14 cellular contexts compared by ENCODE assay signal in the genomic region with DNA sequence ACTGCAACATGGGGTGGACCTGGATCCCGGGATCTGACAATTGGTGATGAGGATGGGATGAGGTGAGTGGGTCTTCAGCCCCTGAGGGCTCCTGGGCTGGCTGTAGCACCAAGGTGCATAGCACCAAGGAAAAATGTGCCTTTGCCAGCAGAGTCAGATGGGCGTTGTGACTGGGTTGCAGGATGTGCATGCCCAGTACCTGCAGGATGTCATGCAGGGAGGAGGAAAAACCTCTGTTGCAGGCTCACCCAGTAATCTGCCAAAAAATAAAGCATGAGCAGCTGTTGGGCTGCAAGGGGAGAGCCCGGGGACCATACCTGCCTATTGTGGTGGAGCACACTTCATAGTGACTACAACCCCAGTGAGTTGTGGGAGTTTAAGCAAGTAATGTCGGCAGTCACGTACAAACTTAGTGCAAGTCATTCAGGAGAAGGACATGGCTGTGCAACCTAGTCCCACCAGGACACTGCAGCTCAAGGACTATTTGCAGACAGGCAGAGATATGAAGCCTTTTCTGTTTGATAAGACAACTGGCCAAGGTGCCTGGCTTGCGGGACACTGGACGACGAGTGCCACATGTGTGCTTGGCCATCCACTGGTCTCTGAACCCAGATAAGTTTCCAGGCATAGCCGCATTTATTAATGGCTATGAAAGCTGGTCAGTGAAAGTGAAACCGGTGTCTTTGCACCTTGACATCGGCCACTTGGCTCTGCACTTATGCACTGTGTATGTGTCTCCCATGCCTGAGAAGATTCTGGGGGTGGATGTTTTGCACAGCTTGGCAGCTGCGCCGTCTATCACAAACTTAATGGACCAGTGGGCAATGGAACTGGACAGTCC.
DNase-seq lines count a peak whose midpoint lies in the region; FAIRE-seq and TF ChIP-seq lines count a peak whose summit lies in the region.
"Had no signal": no experiment of that assay in that cellular context is flagged by ENCODE, and none has a peak within 500 bp of the region (broad histone marks: within the 10 kb centered on the region; RNA-seq: fewer than 3 reads in every experiment).

No MANE protein-coding gene starts in this region.

- H3K4me3 Mint-ChIP-seq in activated T-helper 2 cell treated with anti-CD3 and anti-CD28 coated beads, Interferon-gamma antibody, Interleukin-2, Interleukin-4, amounts not matched to agents 10 μg/mL and 5 μg/mL and 100 μg/mL, durations not matched to agents 14 hours and 24 hours and 36 hours (ENCODE audit: low read depth), result no peak overlapping the region
- H3K4me3 Mint-ChIP-seq: CD14-positive monocyte; CD8-positive, alpha-beta T cell; H9 had no signal

- H3K27me3 ChIP-seq in bronchial epithelial cell (ENCODE audit: control insufficient read depth, insufficient read depth, low read length), result no peaks in the 10 kb centered on the region
- no peaks in the 10 kb centered on the region for H3K27me3 ChIP-seq in liver (ENCODE audit: control insufficient read depth in 4 of 4, insufficient read depth in 4 of 4, low read length in 3 of 4)
- H3K27me3 ChIP-seq in small intestine (ENCODE audit: control insufficient read depth in 2 of 2, insufficient read depth in 2 of 2, low read length in 2 of 2), result no peaks in the 10 kb centered on the region
- no peaks in the 10 kb centered on the region for H3K27me3 ChIP-seq in WERI-Rb-1 (ENCODE audit: insufficient read depth, low read depth, severe bottlenecking)

- no peaks in the 10 kb centered on the region for H3K9me3 Mint-ChIP-seq in activated T-helper 2 cell treated with anti-CD3 and anti-CD28 coated beads, Interferon-gamma antibody, Interleukin-2, Interleukin-4, amounts not matched to agents 10 μg/mL and 5 μg/mL and 100 μg/mL, durations not matched to agents 14 hours and 24 hours and 36 hours
- H3K9me3 Mint-ChIP-seq: CD8-positive, alpha-beta T cell; H9 had no signal

- peaks cover 0 to 14% (median 4%) of the 10 kb centered on the region in 4 donors for H3K4me1 ChIP-seq in liver (ENCODE audit: control insufficient read depth in 4 of 4, insufficient read depth in 4 of 4, low read length in 3 of 4)
- peaks cover 0 to 4% of the 10 kb centered on the region in 2 donors for H3K4me1 ChIP-seq in small intestine (ENCODE audit: control insufficient read depth in 2 of 2, insufficient read depth in 1 of 2, low read depth in 1 of 2, low read length in 1 of 2)

- H3K27ac ChIP-seq in liver (ENCODE audit: low read depth in 1 of 2, low read length in 2 of 2), result peak overlapping the region; percentile 20 to 40
- no peak overlapping the region for H3K27ac ChIP-seq in small intestine (ENCODE audit: low read depth in 1 of 2, low read length in 1 of 2)
- no peak overlapping the region for H3K27ac ChIP-seq in WERI-Rb-1

- no peaks in the 10 kb centered on the region for H3K36me3 Mint-ChIP-seq in activated T-helper 2 cell treated with anti-CD3 and anti-CD28 coated beads, Interferon-gamma antibody, Interleukin-2, Interleukin-4, amounts not matched to agents 10 μg/mL and 5 μg/mL and 100 μg/mL, durations not matched to agents 14 hours and 24 hours and 36 hours (ENCODE audit: low read depth)
- H3K36me3 Mint-ChIP-seq: CD14-positive monocyte; CD8-positive, alpha-beta T cell had no signal

- 56% methylated on average over 13 of the region's 13 CpGs for WGBS in liver
- 46 to 77% (median 63%) methylated on average over 13 of the region's 13 CpGs for WGBS in small intestine, 3 donors

- no peak overlapping the region for H3K27ac Mint-ChIP-seq in activated T-helper 2 cell treated with anti-CD3 and anti-CD28 coated beads, Interferon-gamma antibody, Interleukin-2, Interleukin-4, amounts not matched to agents 10 μg/mL and 5 μg/mL and 100 μg/mL, durations not matched to agents 14 hours and 24 hours and 36 hours
- H3K27ac Mint-ChIP-seq: CD8-positive, alpha-beta T cell; H9 had no signal

- intact Hi-C loops in activated T-helper 2 cell treated with anti-CD3 and anti-CD28 coated beads, Interferon-gamma antibody, Interleukin-2, Interleukin-4, amounts not matched to agents 10 μg/mL and 5 μg/mL and 100 μg/mL, durations not matched to agents 14 hours and 24 hours and 36 hours (cut with micrococcal nuclease), result no loop called here

- H3K36me3 ChIP-seq in bronchial epithelial cell (ENCODE audit: control insufficient read depth, insufficient read depth, low read length) (no peaks in the 10 kb centered on the region), liver (ENCODE audit: control insufficient read depth in 4 of 4, insufficient read depth in 3 of 4, low read depth in 1 of 4, low read length in 3 of 4) (no peaks in the 10 kb centered on the region), small intestine (ENCODE audit: control insufficient read depth in 2 of 2, insufficient read depth in 2 of 2, low read length in 2 of 2) (no peaks in the 10 kb centered on the region), WERI-Rb-1 (no peaks in the 10 kb centered on the region)

- TF ChIP-seq CTCF in bronchial epithelial cell (IDR thresholded peaks at IDR 0.05; ENCODE audit: insufficient read depth, low read length, severe bottlenecking) (no peak), liver (IDR thresholded peaks at IDR 0.05; ENCODE audit: low read depth, low read length, missing input control) (no peak), WERI-Rb-1 (IDR thresholded peaks at IDR 0.05; ENCODE audit: low read depth, low read length) (no peak)

- H3K9ac ChIP-seq in liver (ENCODE audit: low read depth in 1 of 2, low read length in 2 of 2), result no peak overlapping the region

- H3K4me3 ChIP-seq in bronchial epithelial cell (ENCODE audit: low read depth, low read length), result no peak overlapping the region
- H3K4me3 ChIP-seq in liver (ENCODE audit: low read depth in 1 of 3, low read length in 3 of 3), result peak overlapping the region; percentile 3 to 48 (median 24)
- H3K4me3 ChIP-seq in small intestine (ENCODE audit: low read depth in 1 of 2, low read length in 2 of 2), result no peak overlapping the region
- H3K4me3 ChIP-seq in WERI-Rb-1 (ENCODE audit: low read depth, low read length), result no peak overlapping the region

- no peak for TF ChIP-seq RAD21 in liver (IDR thresholded peaks at IDR 0.05)

- FAIRE-seq in bronchial epithelial cell (lab: Jason Lieb, UNC), result peak; percentile 95
- FAIRE-seq in small intestine (lab: Jason Lieb, UNC), result no peak
- FAIRE-seq: GM12891 had no signal

- DNase-seq in bronchial epithelial cell (ENCODE audit: low read depth) (no peak), small intestine (peak; percentile 79), NK-92 (lab: John Stamatoyannopoulos, UW; ENCODE audit: unreplicated experiment) (no peak), WERI-Rb-1 (no peak)
- DNase-seq in stimulated activated CD4-positive, alpha-beta T cell treated with anti-CD3 and anti-CD28 coated beads, Interleukin-4, amount 100 ng/mL, for 1 hour, result no peak
- DNase-seq in activated T-helper 2 cell treated with anti-CD3 and anti-CD28 coated beads, Interferon-gamma antibody, Interleukin-2, Interleukin-4, amounts not matched to agents 10 μg/mL and 5 μg/mL and 100 μg/mL, durations not matched to agents 14 hours and 24 hours and 36 hours (ENCODE audit: low spot score), result no peak
- DNase-seq: CD8-positive, alpha-beta T cell; COR-L47; GOT3; H9; IMR-90 had no signal

- no peaks in the 10 kb centered on the region for H3K4me1 Mint-ChIP-seq in activated T-helper 2 cell treated with anti-CD3 and anti-CD28 coated beads, Interferon-gamma antibody, Interleukin-2, Interleukin-4, amounts not matched to agents 10 μg/mL and 5 μg/mL and 100 μg/mL, durations not matched to agents 14 hours and 24 hours and 36 hours (ENCODE audit: low read depth)
- H3K4me1 Mint-ChIP-seq: CD14-positive monocyte had no signal

- no peaks in the 10 kb centered on the region for H3K9me3 ChIP-seq in liver (ENCODE audit: control insufficient read depth in 4 of 4, low read length in 3 of 4)
- H3K9me3 ChIP-seq in small intestine (ENCODE audit: control insufficient read depth, low read depth), result no peaks in the 10 kb centered on the region
- no peaks in the 10 kb centered on the region for H3K9me3 ChIP-seq in WERI-Rb-1 (ENCODE audit: severe bottlenecking)

- no peaks in the 10 kb centered on the region for H3K27me3 Mint-ChIP-seq in activated T-helper 2 cell treated with anti-CD3 and anti-CD28 coated beads, Interferon-gamma antibody, Interleukin-2, Interleukin-4, amounts not matched to agents 10 μg/mL and 5 μg/mL and 100 μg/mL, durations not matched to agents 14 hours and 24 hours and 36 hours (ENCODE audit: low read depth)

TF ChIP-seq in liver, 16 proteins besides CTCF, POLR2A, EP300 and RAD21:
- no peak for TF ChIP-seq NR2F2 (IDR thresholded peaks at IDR 0.05)
- peak; percentile 75 for TF ChIP-seq YY1 (IDR thresholded peaks at IDR 0.05)
- TF ChIP-seq RXRA (IDR thresholded peaks at IDR 0.05), result peak in 1 of 2 donors; percentile 30
- peak in 1 of 2 donors; percentile 58 for TF ChIP-seq HNF4A (conservative IDR thresholded peaks at IDR 0.05)
TF ChIP-seq in liver: peak in this region for 3.

Comparison
In these comparisons a context has a peak if more than half of its experiments do, and no peak if none do; other contexts are left out.
1. H3K4me3 ChIP-seq: peak in liver (3 of 3); none in bronchial epithelial cell (single experiment), small intestine (0 of 2) and WERI-Rb-1 (single experiment).
2. H3K27ac ChIP-seq: peak in liver (2 of 2); none in small intestine (0 of 2) and WERI-Rb-1 (single experiment).